Comparison of ENCODE assay signal across 8 cellular contexts in genomic region chr18:47149457-47150028, GRCh38. TPM values are rescaled to one million over a fixed set of nuclear protein-coding genes. Genes with fewer than 3 reads are reported as not detected.
DNase-seq lines count a peak whose midpoint lies in the region; TF ChIP-seq lines count a peak whose summit lies in the region.

No MANE protein-coding gene starts in this region.

- H3K4me3 ChIP-seq in A673 (ENCODE audit: low read depth, low read length, poor library complexity, severe bottlenecking) (peak overlapping the region; percentile 59), WI38 (ENCODE audit: low read depth, low read length) (peak overlapping the region; percentile 82), prostate gland (peak overlapping the region; percentile 67 to 77)

- peak overlapping the region; percentile 85 to 95 for H3K4me3 Mint-ChIP-seq in H9

- peak; percentile 12 for DNase-seq in A673 (ENCODE audit: low spot score)
- no peak for DNase-seq in H9
- DNase-seq in globus pallidus (ENCODE audit: low spot score), result peak; percentile 4
- no peak for DNase-seq in prostate gland (ENCODE audit: low spot score)
- DNase-seq in 8988T, result no peak
- no peak for DNase-seq in NCI-H524 (lab: John Stamatoyannopoulos, UW)
- DNase-seq in NCI-H2196 treated with DMSO at 0.1 percent for 48 hours (lab: John Stamatoyannopoulos, UW; ENCODE audit: unreplicated experiment), result no peak

- no peak overlapping the region for H3K23ac ChIP-seq in H9 (ENCODE audit: insufficient read length, low read depth, low read length)

- intact Hi-C loops in A673 (cut with micrococcal nuclease; ENCODE audit: unreplicated experiment) (no loop called here), prostate gland (cut with DNase I) (loop anchor here (2.0 kb wide), 1 partner anchor 27 kb away; the partner anchor contains the start of gene IER3IP1)

- H3K14ac ChIP-seq in H9 (ENCODE audit: insufficient read depth, low read length), result peak overlapping the region; percentile 71

- H3K4me1 Mint-ChIP-seq in H9, result peaks cover 20 to 22% of the 10 kb centered on the region in 2 experiments

- H3K18ac ChIP-seq in H9 (ENCODE audit: insufficient read length, low read depth, low read length), result no peak overlapping the region

- peaks cover 2% of the 10 kb centered on the region for H4K20me1 ChIP-seq in H9 (ENCODE audit: control insufficient read depth, insufficient read depth, insufficient read length)

- no peak overlapping the region for H2BK12ac ChIP-seq in H9 (ENCODE audit: insufficient read length, low read depth, low read length)

- peak overlapping the region; percentile 84 for H3K9ac ChIP-seq in H9 (ENCODE audit: extremely low read depth, insufficient read length, low read length)

- no peak overlapping the region for H2BK120ac ChIP-seq in H9 (ENCODE audit: low read depth, low read length, poor library complexity, severe bottlenecking)

- H2AFZ ChIP-seq in H9 (ENCODE audit: low read length), result peak overlapping the region; percentile 52

- H3K4ac ChIP-seq in H9 (ENCODE audit: low read depth, low read length), result no peak overlapping the region

- TF ChIP-seq CTCF in A673 (conservative IDR thresholded peaks at IDR 0.05; ENCODE audit: low read depth, low read length), result no peak
- TF ChIP-seq CTCF in H9 (conservative IDR thresholded peaks at IDR 0.05), result no peak
- TF ChIP-seq CTCF in WI38 (IDR thresholded peaks at IDR 0.05; ENCODE audit: low read depth, low read length), result no peak
- TF ChIP-seq CTCF in prostate gland (IDR thresholded peaks at IDR 0.05), result no peak

- H3K36me3 ChIP-seq in A673 (ENCODE audit: insufficient read depth, low read length, poor library complexity, severe bottlenecking) (peaks cover 9% of the 10 kb centered on the region), prostate gland (peaks cover 0 to 3% of the 10 kb centered on the region in 2 donors)

- H2BK15ac ChIP-seq in H9 (ENCODE audit: low read depth, low read length), result peak overlapping the region; percentile 24; the same call in 1 of the 2 replicates

- no peaks in the 10 kb centered on the region for H3K9me3 Mint-ChIP-seq in H9

- peaks cover 11% of the 10 kb centered on the region; the same call in 1 of the 2 replicates for H3K79me2 ChIP-seq in H9 (ENCODE audit: insufficient read depth, low read length)

- peak overlapping the region; percentile 94 to 97 (median 97) for H3K27ac Mint-ChIP-seq in H9

- no peak overlapping the region for H4K91ac ChIP-seq in H9 (ENCODE audit: insufficient read length, low read depth, low read length)

- no peak overlapping the region for H2BK5ac ChIP-seq in H9 (ENCODE audit: insufficient read length, low read length)

- TSS peak; percentile 45 for BruUV-seq in A673 (replicated peaks; lab: Mats Ljungman, UMichigan)

- no peak for TF ChIP-seq POLR2A in prostate gland (IDR thresholded peaks at IDR 0.05)

- CTCF ChIA-PET in A673 (lab: Charles Lee), result no interaction called here

- no peaks in the 10 kb centered on the region for H3K27me3 ChIP-seq in A673 (replicated peaks; ENCODE audit: insufficient read depth, low read depth, low read length, poor library complexity)
- H3K27me3 ChIP-seq in H9 (ENCODE audit: insufficient read depth, low read length), result no peaks in the 10 kb centered on the region
- H3K27me3 ChIP-seq in prostate gland (replicated peaks; ENCODE audit: insufficient read depth), result no peaks in the 10 kb centered on the region

- H3T11ph ChIP-seq in H9 (ENCODE audit: low read length), result no peak overlapping the region

- no peak overlapping the region for H2BK20ac ChIP-seq in H9 (ENCODE audit: low read depth, low read length, poor library complexity, severe bottlenecking)

- peaks cover 1% of the 10 kb centered on the region for H3K27me3 Mint-ChIP-seq in H9 (ENCODE audit: low read depth)

- peak overlapping the region; percentile 96 for H3K4me2 ChIP-seq in H9 (ENCODE audit: insufficient read depth, insufficient read length, low read length)

- POLR2A ChIA-PET in A673 (lab: Charles Lee; ENCODE audit: low non-redundant PET), result interaction anchor here (0.6 kb wide), 1 partner anchor 13 kb away, joined by 3 read pairs; no protein-coding TSS in a partner anchor

- H2AK5ac ChIP-seq in H9 (ENCODE audit: insufficient read length, low read length), result no peak overlapping the region

- no peak overlapping the region for H4K5ac ChIP-seq in H9 (ENCODE audit: insufficient read length, low read depth, low read length)

- H3K27ac ChIP-seq in A673 (ENCODE audit: low read depth, low read length, poor library complexity, severe bottlenecking) (peak overlapping the region; percentile 91), H9 (ENCODE audit: insufficient read length, low read depth, low read length) (no peak overlapping the region), prostate gland (peak overlapping the region; percentile 86 to 88)

- H3K56ac ChIP-seq in H9 (ENCODE audit: insufficient read length, low read depth, low read length), result no peak overlapping the region

- peaks cover 15% of the 10 kb centered on the region for H3K23me2 ChIP-seq in H9 (ENCODE audit: insufficient read length, low read depth, low read length, poor library complexity, severe bottlenecking)

- H3K4me1 ChIP-seq in A673 (ENCODE audit: insufficient read depth, low read length, poor library complexity, severe bottlenecking), result peaks cover 12% of the 10 kb centered on the region
- H3K4me1 ChIP-seq in H9 (ENCODE audit: insufficient read depth, low read length), result peaks cover 2% of the 10 kb centered on the region; the same call in 1 of the 2 replicates
- peaks cover 3% of the 10 kb centered on the region for H3K4me1 ChIP-seq in prostate gland (replicated peaks)

- peaks cover 0 to 9% (median 0%) of the 10 kb centered on the region in 3 experiments; a peak in 2 of 7 replicates for H3K36me3 Mint-ChIP-seq in H9 (ENCODE audit: insufficient read depth in 1 of 3, low read depth in 3 of 3)

- no peak overlapping the region for H4K8ac ChIP-seq in H9 (replicated peaks; ENCODE audit: insufficient read length, low read depth, low read length)

- H3K79me1 ChIP-seq in H9 (ENCODE audit: insufficient read depth, low read depth, low read length, poor library complexity, severe bottlenecking), result peaks cover 6% of the 10 kb centered on the region

- no CpG with 5 or more reads among the region's 12 CpGs for WGBS in H9 (ENCODE audit: extremely low coverage, insufficient read length, low lambda C conversion rate)
- 21% methylated on average over 12 of the region's 12 CpGs for WGBS in prostate gland

- no peaks in the 10 kb centered on the region for H3K9me3 ChIP-seq in A673 (ENCODE audit: low read depth, low read length, poor library complexity, severe bottlenecking)
- no peaks in the 10 kb centered on the region for H3K9me3 ChIP-seq in H9 (ENCODE audit: control insufficient read depth, low read depth, low read length)
- no peaks in the 10 kb centered on the region for H3K9me3 ChIP-seq in prostate gland

RNA-seq across cellular contexts. Expression of gene HDHD2, which starts 0.8 kb away (rescaled TPM):
- 49.9 and 59.0 TPM in 2 replicates for total RNA-seq in A673 (2021)
- 51.0 and 58.5 TPM in 2 replicates for total RNA-seq in H9 (2021)
- 10 to 100 TPM; 37.3 to 56.3 TPM for total RNA-seq in prostate gland

RNA-seq across cellular contexts. Expression of gene IER3IP1, which starts 26.6 kb away (rescaled TPM):
- total RNA-seq in A673 (2021) (16.6 and 17.7 TPM in 2 replicates), H9 (2021) (7.6 and 8.8 TPM in 2 replicates), prostate gland (10 to 100 TPM in 1 of 2 donors, 1 to 10 TPM in 1; 8.4 to 15.8 TPM)

Comparison
In these comparisons a context has a peak if more than half of its experiments do, and no peak if none do; other contexts are left out.
1. DNase-seq: peak in A673 (single experiment) and globus pallidus (single experiment); none in H9 (single experiment), prostate gland (single experiment), 8988T (single experiment), NCI-H524 (0 of 2) and NCI-H2196 treated with DMSO at 0.1 percent for 48 hours (single experiment).
2. Peak in every context shown above with its lines, with median percentiles within 50 percentile points of each other: H3K4me3 ChIP-seq.